ENCODE assay signal across 35 cellular contexts in the genomic region with DNA sequence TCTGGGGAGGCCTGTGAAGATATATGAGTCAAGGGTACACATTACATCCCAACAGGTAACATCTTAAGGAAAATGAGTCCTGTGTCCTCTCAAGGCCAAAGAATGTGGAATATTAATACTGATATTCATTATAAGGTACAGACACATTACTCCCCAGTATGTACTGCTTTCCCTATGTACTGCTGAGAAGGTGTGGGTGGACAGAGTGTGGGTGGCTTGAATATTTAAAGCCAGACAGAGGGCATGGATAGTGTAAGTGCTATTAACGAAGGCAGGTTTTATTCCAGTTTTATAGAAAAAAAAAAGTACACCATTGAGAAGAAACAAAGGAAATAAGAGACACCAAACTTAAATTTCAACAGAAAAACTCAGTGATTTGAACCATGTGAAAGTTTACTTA.
DNase-seq lines count a peak whose midpoint lies in the region; ATAC-seq and TF ChIP-seq lines count a peak whose summit lies in the region.
"Had no signal": no experiment of that assay in that cellular context is flagged by ENCODE, and none has a peak within 500 bp of the region (broad histone marks: within the 10 kb centered on the region; RNA-seq: fewer than 3 reads in every experiment).

No MANE protein-coding gene starts in this region.

- H3K9me3 Mint-ChIP-seq in MCF 10A (ENCODE audit: unreplicated experiment) (peaks cover 4% of the 10 kb centered on the region), neural crest cell (no peaks in the 10 kb centered on the region)

- H3K27ac ChIP-seq in breast epithelium = no peak overlapping the region
- H3K27ac ChIP-seq: 22Rv1; A549; BLaER1; BLaER1 treated with 17β-estradiol and CSF1 and Interleukin-3, amounts not matched to agents 10 nM and 100 nM; C4-2B had no signal

- ATAC-seq in HG02623 (IDR thresholded peaks at IDR 0.05; ENCODE audit: unreplicated experiment) = no peak
- no peak for ATAC-seq in T-helper 17 cell
- ATAC-seq: A549; CD8-positive, alpha-beta T cell had no signal

- H3K4me1 Mint-ChIP-seq in MCF 10A (ENCODE audit: insufficient read depth, unreplicated experiment) (no peaks in the 10 kb centered on the region), neural crest cell (no peaks in the 10 kb centered on the region), T-helper 17 cell (no peaks in the 10 kb centered on the region)
- H3K4me1 Mint-ChIP-seq: B cell; CD14-positive monocyte; CD4-positive, alpha-beta memory T cell; CD4-positive, CD25-positive, alpha-beta regulatory T cell; CD8-positive, alpha-beta memory T cell had no signal

- H3K27ac Mint-ChIP-seq in MCF 10A (ENCODE audit: low read depth, unreplicated experiment) = peak overlapping the region; percentile 59
- H3K27ac Mint-ChIP-seq in neural crest cell (ENCODE audit: unreplicated experiment) = peak overlapping the region; percentile 52
- no peak overlapping the region for H3K27ac Mint-ChIP-seq in T-helper 17 cell
- H3K27ac Mint-ChIP-seq: B cell; CD14-positive monocyte; CD4-positive, alpha-beta memory T cell; CD4-positive, alpha-beta T cell; CD4-positive, CD25-positive, alpha-beta regulatory T cell; CD8-positive, alpha-beta memory T cell; CD8-positive, alpha-beta T cell had no signal

- no peaks in the 10 kb centered on the region for H3K27me3 ChIP-seq in breast epithelium
- H3K27me3 ChIP-seq: BE2C; BLaER1; BLaER1 treated with 17β-estradiol and CSF1 and Interleukin-3, amounts not matched to agents 10 nM and 100 nM had no signal

- no peaks in the 10 kb centered on the region for H3K4me1 ChIP-seq in breast epithelium
- H3K4me1 ChIP-seq: A549; BE2C; BLaER1; BLaER1 treated with 17β-estradiol and CSF1 and Interleukin-3, amounts not matched to agents 10 nM and 100 nM; Caco-2 had no signal

- intact Hi-C loops in MCF 10A (cut with micrococcal nuclease) (no loop called here), breast epithelium (cut with DNase I; ENCODE audit: low total_unique reads) (no loop called here), head of caudate nucleus (cut with DNase I) (no loop called here)

- H3K36me3 ChIP-seq in breast epithelium = no peaks in the 10 kb centered on the region
- H3K36me3 ChIP-seq: BE2C; BLaER1; BLaER1 treated with 17β-estradiol and CSF1 and Interleukin-3, amounts not matched to agents 10 nM and 100 nM had no signal

- DNase-seq in MCF 10A (ENCODE audit: unreplicated experiment) = no peak
- DNase-seq in breast epithelium (ENCODE audit: low spot score in 2 of 2) = no peak
- DNase-seq in head of caudate nucleus = peak in 26 of 42 donors; percentile 3 to 75 (median 34)
- DNase-seq in neural crest cell (ENCODE audit: low read depth, low spot score) = no peak
- peak; percentile 34 for DNase-seq in putamen (ENCODE audit: low spot score)
- no peak for DNase-seq in D341Med (ENCODE audit: low spot score)
- no peak for DNase-seq in T-helper 17 cell
- DNase-seq: 8988T; ACHN; AML-193; BE2C; C1 segment of cervical spinal cord; Caco-2; Calu3; CD4-positive, alpha-beta memory T cell; CD4-positive, alpha-beta T cell; CD4-positive, CD25-positive, alpha-beta regulatory T cell; CD8-positive, alpha-beta memory T cell; CD8-positive, alpha-beta T cell; COR-L47; DMS 273 treated with DMSO at 0.1 percent for 48 hours; DMS153; DMS53; DMS79; DMS79 treated with DMSO at 0.1 percent for 48 hours; DND-41; EL had no signal

- no peaks in the 10 kb centered on the region for H3K9me3 ChIP-seq in breast epithelium
- H3K9me3 ChIP-seq in T-helper 17 cell (ENCODE audit: control insufficient read depth, low read length, poor library complexity, severe bottlenecking) = no peaks in the 10 kb centered on the region
- H3K9me3 ChIP-seq: A549; BE2C; BLaER1; BLaER1 treated with 17β-estradiol and CSF1 and Interleukin-3, amounts not matched to agents 10 nM and 100 nM; Caco-2 had no signal

- TF ChIP-seq CTCF in MCF 10A (IDR thresholded peaks at IDR 0.05; ENCODE audit: unreplicated experiment) = no peak
- TF ChIP-seq CTCF in breast epithelium (IDR thresholded peaks at IDR 0.05) = no peak
- TF ChIP-seq CTCF in neural crest cell (conservative IDR thresholded peaks at IDR 0.05) = no peak

- no peak for TF ChIP-seq POLR2A in breast epithelium (IDR thresholded peaks at IDR 0.05)

- CTCF ChIA-PET in MCF 10A (lab: Yijun Ruan, JAX) = no interaction called here

- H3K4me3 Mint-ChIP-seq in MCF 10A (ENCODE audit: unreplicated experiment) (no peak overlapping the region), neural crest cell (no peak overlapping the region), T-helper 17 cell (no peak overlapping the region)
- H3K4me3 Mint-ChIP-seq: B cell; CD14-positive monocyte; CD4-positive, alpha-beta memory T cell; CD4-positive, alpha-beta T cell; CD4-positive, CD25-positive, alpha-beta regulatory T cell; CD8-positive, alpha-beta memory T cell; CD8-positive, alpha-beta T cell had no signal

- POLR2A ChIA-PET in MCF 10A (lab: Yijun Ruan, JAX) = no interaction called here

- BruUV-seq in MCF 10A (replicated peaks; lab: Mats Ljungman, UMichigan) = no TSS peak

- H3K36me3 Mint-ChIP-seq in MCF 10A (ENCODE audit: insufficient read depth, unreplicated experiment) = no peaks in the 10 kb centered on the region
- no peaks in the 10 kb centered on the region for H3K36me3 Mint-ChIP-seq in neural crest cell (ENCODE audit: low read depth)
- no peaks in the 10 kb centered on the region for H3K36me3 Mint-ChIP-seq in T-helper 17 cell (ENCODE audit: low read depth)
- H3K36me3 Mint-ChIP-seq: CD14-positive monocyte; CD4-positive, alpha-beta memory T cell; CD4-positive, CD25-positive, alpha-beta regulatory T cell; CD8-positive, alpha-beta memory T cell; CD8-positive, alpha-beta T cell had no signal

- H3K27me3 Mint-ChIP-seq in MCF 10A (ENCODE audit: insufficient read depth, unreplicated experiment) (no peaks in the 10 kb centered on the region), neural crest cell (ENCODE audit: low read depth) (no peaks in the 10 kb centered on the region), T-helper 17 cell (no peaks in the 10 kb centered on the region)
- H3K27me3 Mint-ChIP-seq: CD4-positive, alpha-beta memory T cell; CD4-positive, alpha-beta T cell; CD4-positive, CD25-positive, alpha-beta regulatory T cell; CD8-positive, alpha-beta memory T cell had no signal

- H3K4me3 ChIP-seq in breast epithelium = no peak overlapping the region
- H3K4me3 ChIP-seq: A549; BLaER1; BLaER1 treated with 17β-estradiol and CSF1 and Interleukin-3, amounts not matched to agents 10 nM and 100 nM had no signal

Comparison
In these comparisons a context has a peak if more than half of its experiments do, and no peak if none do; other contexts are left out.
1. DNase-seq: peak in head of caudate nucleus (26 of 42) and putamen (single experiment); none in MCF 10A (single experiment), breast epithelium (0 of 2), neural crest cell (single experiment), D341Med (single experiment) and T-helper 17 cell (0 of 3).